28 cellular contexts compared by ENCODE assay signal in the genomic region with DNA sequence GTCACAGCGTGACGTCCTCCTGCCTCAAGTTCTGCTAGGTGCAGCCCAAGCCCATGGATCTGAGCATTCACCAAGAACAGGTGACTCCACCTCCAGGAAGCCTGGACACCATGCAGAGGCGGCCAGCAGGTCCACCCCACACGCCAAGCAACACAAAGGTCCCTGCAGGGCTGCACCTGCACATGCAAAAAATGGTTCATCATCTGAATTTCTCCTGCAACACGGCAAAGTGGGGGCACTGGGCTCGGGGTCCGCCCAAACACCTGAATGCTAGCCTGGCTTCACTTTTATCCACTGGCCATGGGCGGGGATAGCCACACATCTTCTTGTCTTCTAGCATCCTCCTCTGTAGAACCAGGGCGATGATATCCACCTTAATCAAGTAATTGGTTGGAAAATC. TPM values are rescaled to one million over a fixed set of nuclear protein-coding genes. Genes with fewer than 3 reads are reported as not detected.
"Had no signal": no experiment of that assay in that cellular context is flagged by ENCODE, and none has a peak within 500 bp of the region (broad histone marks: within the 10 kb centered on the region; RNA-seq: fewer than 3 reads in every experiment).

No MANE protein-coding gene starts in this region.

- DNase-seq: nephron progenitor cell; occipital lobe; ovary; posterior cingulate gyrus; psoas muscle; right cardiac atrium; right lobe of liver; sigmoid colon; small intestine; stimulated activated CD4-positive, alpha-beta T cell treated with anti-CD3 and anti-CD28 coated beads, Interleukin-15, amount 100 ng/mL, for 24 hours; stimulated activated CD4-positive, alpha-beta T cell treated with anti-CD3 and anti-CD28 coated beads, Interleukin-2, amount 100 ng/mL, for 24 hours; stimulated activated CD4-positive, alpha-beta T cell treated with anti-CD3 and anti-CD28 coated beads, Interleukin-2, amount 100 ng/mL, for 48 hours; stimulated activated CD4-positive, alpha-beta T cell treated with anti-CD3 and anti-CD28 coated beads, Interleukin-4, amount 100 ng/mL, for 24 hours; stimulated activated naive B cell treated with anti-CD40 and anti-IgM and Interleukin-4, amounts not matched to agents 10 μg/mL and 1 μg/mL and 100 μg/mL, for 72 hours; stimulated activated naive CD4-positive, alpha-beta T cell treated with Interleukin-2 at 50 U/mL for 16 hours; stomach; thyroid gland; trophoblast cell; upper lobe of left lung had no signal

RNA-seq across cellular contexts. Expression of a gene that starts 28.9 kb away (rescaled TPM):
- total RNA-seq: natural killer cell treated with Interleukin-12 subunit alpha and Interleukin-12 subunit beta and Interleukin-15 and Interleukin-18, amount 100 ng/mL, for 72 hours; osteoblast; ovary; progenitor cell of endocrine pancreas; psoas muscle; renal cortical epithelial cell; right cardiac atrium; sigmoid colon; subcutaneous adipose tissue; thoracic aorta; thyroid gland; upper lobe of left lung; ureter; vagina had no signal

RNA-seq across cellular contexts. Expression of a gene that starts 59.5 kb away (rescaled TPM):
- total RNA-seq: occipital lobe, progenitor cell of endocrine pancreas, right lobe of liver, stomach, subcutaneous adipose tissue, temporal lobe, upper lobe of left lung, ureter had no signal
